In the genomic region with DNA sequence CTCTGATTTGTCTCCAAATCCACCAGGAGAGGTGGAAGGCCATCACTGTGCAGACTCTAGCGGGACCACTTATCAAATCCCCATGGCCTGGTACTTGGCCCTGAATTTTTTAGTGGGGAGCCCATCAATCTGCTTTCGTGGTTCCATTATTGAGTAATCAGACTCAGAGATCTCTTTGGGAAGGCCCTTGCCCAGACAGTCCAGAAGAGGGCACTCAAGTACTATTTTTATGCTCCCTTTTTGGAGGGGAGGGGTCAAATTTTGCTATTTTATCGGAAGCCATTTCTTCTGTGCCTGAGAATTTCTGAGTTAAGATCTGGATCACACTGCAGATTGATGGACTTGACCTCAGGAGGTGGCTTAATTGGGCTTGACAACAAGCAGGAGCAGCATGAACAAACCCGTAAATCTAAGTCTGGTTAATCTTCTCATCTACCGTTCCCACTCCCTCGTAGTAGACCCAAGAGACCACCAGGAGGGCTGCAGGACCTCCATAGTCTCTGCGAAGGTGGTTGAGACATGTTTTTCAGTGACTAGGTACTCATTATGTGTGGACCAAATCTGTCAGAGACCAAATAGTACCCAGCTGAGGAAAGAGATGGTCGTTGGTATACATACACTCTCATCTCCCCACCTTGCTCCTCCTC, we compare ENCODE assay signal across 13 cellular contexts. TPM values are rescaled to one million over a fixed set of nuclear protein-coding genes. Genes with fewer than 3 reads are reported as not detected.
DNase-seq lines count a peak whose midpoint lies in the region; ATAC-seq, FAIRE-seq and TF ChIP-seq lines count a peak whose summit lies in the region.
"Not testable (repeated sequence)": the region's sequence is repeated elsewhere in the genome, so short reads cannot be mapped to it uniquely, and the experiment has no call there.
"Had no signal": no experiment of that assay in that cellular context is flagged by ENCODE, and none has a peak within 500 bp of the region (broad histone marks: within the 10 kb centered on the region; RNA-seq: fewer than 3 reads in every experiment).

No MANE protein-coding gene starts in this region.

- not testable (repeated sequence) for TF ChIP-seq POLR2A in GM12891 (IDR thresholded peaks at IDR 0.05; ENCODE audit: low read depth, low read length); IMR-90 (IDR thresholded peaks at IDR 0.05; ENCODE audit: low read depth, low read length); H1 (IDR thresholded peaks at IDR 0.05; ENCODE audit: control extremely low read depth in 1 of 2, low read depth in 2 of 2, low read length in 2 of 2); HepG2 (IDR thresholded peaks at IDR 0.05; ENCODE audit: insufficient read depth in 1 of 2, low read depth in 2 of 2, low read length in 2 of 2)

- not testable (repeated sequence) for H3K9ac ChIP-seq in IMR-90 (ENCODE audit: low read depth, low read length); H1 (replicated peaks in 1 of 4; ENCODE audit: extremely low read depth in 1 of 4, low read depth in 3 of 4, low read length in 3 of 4); HepG2 (ENCODE audit: insufficient read depth, low read depth, low read length)

- not testable (repeated sequence) for H2AFZ ChIP-seq in IMR-90 (replicated peaks; ENCODE audit: low read length, poor library complexity); H1 (ENCODE audit: low read length); HepG2 (ENCODE audit: low read length)

- dilution Hi-C loops in IMR-90 (cut with HindIII; ENCODE audit: low sequenced_read_pairs, unreplicated experiment), result not testable (repeated sequence)

- H2AK5ac ChIP-seq in IMR-90 (ENCODE audit: low read depth, low read length); H1 (ENCODE audit: low read depth, low read length): not testable (repeated sequence)

- H4K20me1 ChIP-seq in IMR-90 (ENCODE audit: insufficient read depth, low read length); H1 (replicated peaks in 1 of 2; ENCODE audit: control insufficient read depth in 1 of 2, insufficient read depth in 2 of 2, low read length in 2 of 2); HepG2 (ENCODE audit: insufficient read depth, low read length): not testable (repeated sequence)

- not testable (repeated sequence) for H3K79me2 ChIP-seq in H1 (ENCODE audit: control insufficient read depth in 1 of 2, insufficient read depth in 2 of 2, low read length in 2 of 2); HepG2 (ENCODE audit: insufficient read depth, low read length)

- not testable (repeated sequence) for TF ChIP-seq RAD21 in IMR-90 (IDR thresholded peaks at IDR 0.05; ENCODE audit: low read length); H1 (IDR thresholded peaks at IDR 0.05 in 1 of 2, conservative IDR thresholded peaks at IDR 0.05 in 1 of 2; ENCODE audit: low read depth in 2 of 2, low read length in 2 of 2); HepG2 (CRISPR knock-in tag; IDR thresholded peaks at IDR 0.05)

- not testable (repeated sequence) for H2BK20ac ChIP-seq in IMR-90 (ENCODE audit: low read depth, low read length); H1 (ENCODE audit: low read length)

- H3K18ac ChIP-seq in IMR-90 (ENCODE audit: low read depth, low read length); H1 (ENCODE audit: extremely low read depth, low read length): not testable (repeated sequence)

- POLR2A ChIA-PET in IMR-90 (lab: Charles Lee; ENCODE audit: unreplicated experiment); WTC11 (lab: Charles Lee); H1 (lab: Charles Lee; ENCODE audit: partially characterized antibody); HepG2 (lab: Yijun Ruan, JAX); naive thymus-derived CD4-positive, alpha-beta T cell (lab: Charles Lee): not testable (repeated sequence)

- H3K27me3 ChIP-seq in IMR-90 (ENCODE audit: control insufficient read depth, insufficient read depth, low read length); H1 (replicated peaks in 1 of 4; ENCODE audit: control insufficient read depth in 3 of 4, extremely low read depth in 1 of 4, insufficient read depth in 3 of 4, low read length in 3 of 4); HepG2 (ENCODE audit: control insufficient read depth in 1 of 2, insufficient read depth in 2 of 2, low read length in 2 of 2); naive thymus-derived CD4-positive, alpha-beta T cell (ENCODE audit: control insufficient read depth in 2 of 2, insufficient read depth in 2 of 2, low read length in 2 of 2); upper lobe of right lung: not testable (repeated sequence)

- not testable (repeated sequence) for TF ChIP-seq CTCF in IMR-90 (conservative IDR thresholded peaks at IDR 0.05; ENCODE audit: low read depth, low read length); WTC11 (IDR thresholded peaks at IDR 0.05); H1 (IDR thresholded peaks at IDR 0.05; ENCODE audit: control extremely low read depth in 1 of 3, insufficient read depth in 1 of 3, low read depth in 1 of 3, low read length in 3 of 3); HepG2 (CRISPR knock-in tag; IDR thresholded peaks at IDR 0.05); upper lobe of right lung (IDR thresholded peaks at IDR 0.05)

- peak; percentile 40; the same call in 1 of the 2 replicates for ATAC-seq in IMR-90 (ENCODE audit: low read depth)
- peak; percentile 35; the same call in 1 of the 2 replicates for ATAC-seq in WTC11
- not testable (repeated sequence) for ATAC-seq in HepG2
- peak; percentile 51 for ATAC-seq in naive thymus-derived CD4-positive, alpha-beta T cell
- ATAC-seq in upper lobe of right lung, result peak; percentile 46

- WGBS in IMR-90 (ENCODE audit: extremely low coverage in 2 of 2, insufficient read length in 1 of 2), 2 experiments, result no CpG with 5 or more reads among the region's 8 CpGs
- no CpG with 5 or more reads among the region's 8 CpGs for WGBS in H1 (ENCODE audit: extremely low coverage in 1 of 2, insufficient coverage in 1 of 2, insufficient read length in 1 of 2, insufficient replicate concordance in 2 of 2, low coverage in 1 of 2, low lambda C conversion rate in 2 of 2, missing lambda C conversion rate in 1 of 2), 2 experiments
- no CpG with 5 or more reads among the region's 8 CpGs for WGBS in HepG2 (ENCODE audit: low lambda C conversion rate)

- not testable (repeated sequence) for H3K4me3 ChIP-seq in IMR-90 (ENCODE audit: insufficient read depth, low read depth, low read length); H1 (ENCODE audit: extremely low read depth in 1 of 4, insufficient read depth in 2 of 4, low read depth in 3 of 4, low read length in 4 of 4); HepG2 (replicated peaks in 1 of 3; ENCODE audit: insufficient read depth in 1 of 3, low read depth in 2 of 3, low read length in 3 of 3); naive thymus-derived CD4-positive, alpha-beta T cell (ENCODE audit: low read length); upper lobe of right lung

- CTCF ChIA-PET in IMR-90 (lab: Yijun Ruan, JAX); WTC11 (lab: Charles Lee); H1 (lab: Charles Lee; ENCODE audit: partially characterized antibody); HepG2 (lab: Yijun Ruan, JAX; ENCODE audit: low intra/inter-chr PET ratio, low total read pairs); naive thymus-derived CD4-positive, alpha-beta T cell (lab: Charles Lee): not testable (repeated sequence)

- not testable (repeated sequence) for H3K9me1 ChIP-seq in IMR-90 (ENCODE audit: insufficient read depth, low read length)

- H3K4me1 ChIP-seq in IMR-90 (ENCODE audit: control insufficient read depth, insufficient read depth, low read length); H1 (replicated peaks in 1 of 4; ENCODE audit: control insufficient read depth in 3 of 4, insufficient read depth in 4 of 4, low read length in 3 of 4); HepG2 (ENCODE audit: insufficient read depth, low read length); naive thymus-derived CD4-positive, alpha-beta T cell (ENCODE audit: control insufficient read depth in 2 of 2, insufficient read depth in 2 of 2, low read length in 2 of 2); upper lobe of right lung: not testable (repeated sequence)

- not testable (repeated sequence) for H3K9me3 ChIP-seq in IMR-90 (ENCODE audit: control insufficient read depth, insufficient read depth, low read length); H1 (ENCODE audit: insufficient read depth in 2 of 2, low read depth in 1 of 2, low read length in 1 of 2); HepG2 (ENCODE audit: low read length); naive thymus-derived CD4-positive, alpha-beta T cell (ENCODE audit: control insufficient read depth in 2 of 3, low read length in 3 of 3); upper lobe of right lung

- not testable (repeated sequence) for H2BK12ac ChIP-seq in H1 (ENCODE audit: low read depth, low read length)

- H3K27me3 Mint-ChIP-seq in WTC11 (ENCODE audit: low read depth), result peaks cover 17% of the 10 kb centered on the region
- H3K27me3 Mint-ChIP-seq in naive thymus-derived CD4-positive, alpha-beta T cell, result not testable (repeated sequence)

- not testable (repeated sequence) for H3K23ac ChIP-seq in IMR-90 (ENCODE audit: low read depth, low read length); H1 (ENCODE audit: insufficient read length)

- H3K9me3 Mint-ChIP-seq in WTC11; naive thymus-derived CD4-positive, alpha-beta T cell: not testable (repeated sequence)

- not testable (repeated sequence) for H4K8ac ChIP-seq in IMR-90 (ENCODE audit: low read depth in 2 of 2, low read length in 2 of 2); H1 (ENCODE audit: extremely low read depth, insufficient read depth, low read length)

- H2BK5ac ChIP-seq in IMR-90 (ENCODE audit: low read depth, low read length, poor library complexity, severe bottlenecking); H1 (ENCODE audit: low read depth, low read length): not testable (repeated sequence)

- H3K56ac ChIP-seq in IMR-90 (ENCODE audit: extremely low read depth, insufficient read depth, low read length); H1 (replicated peaks; ENCODE audit: insufficient read length, low read depth, low read length): not testable (repeated sequence)

- peak; percentile 72 for FAIRE-seq in GM12891 (lab: Jason Lieb, UNC)
- peak; percentile 57 for FAIRE-seq in H1 (lab: Jason Lieb, UNC)
- peak; percentile 64 for FAIRE-seq in HepG2 (lab: Jason Lieb, UNC)

- not testable (repeated sequence) for H3K14ac ChIP-seq in IMR-90 (replicated peaks; ENCODE audit: low read depth, low read length); H1 (ENCODE audit: insufficient read length)

- H2BK120ac ChIP-seq in IMR-90 (ENCODE audit: low read depth, low read length); H1 (replicated peaks; ENCODE audit: low read depth, low read length): not testable (repeated sequence)

- not testable (repeated sequence) for H3K79me1 ChIP-seq in IMR-90 (ENCODE audit: low read depth in 1 of 2, low read length in 2 of 2); H1 (ENCODE audit: low read depth, low read length)

- H3K36me3 ChIP-seq in IMR-90 (ENCODE audit: control insufficient read depth, insufficient read depth, low read length); H1 (ENCODE audit: control insufficient read depth in 2 of 4, insufficient read depth in 4 of 4, low read length in 3 of 4); HepG2 (replicated peaks in 1 of 2; ENCODE audit: control insufficient read depth in 1 of 2, insufficient read depth in 2 of 2, low read length in 2 of 2); naive thymus-derived CD4-positive, alpha-beta T cell (ENCODE audit: control insufficient read depth in 2 of 3, insufficient read depth in 3 of 3, low read length in 3 of 3); upper lobe of right lung: not testable (repeated sequence)

- in situ Hi-C loops in IMR-90 (cut with MboI; ENCODE audit: low sequenced_read_pairs), result loop anchor here (10.0 kb wide), 1 partner anchor 56 kb away; no protein-coding TSS in a partner anchor
- in situ Hi-C loops in HepG2 (cut with HindIII; ENCODE audit: extremely low pct_ligation_motif_present, low pct_unique_long_range_greater_than_20kb), result not testable (repeated sequence)

- H4K5ac ChIP-seq in IMR-90 (ENCODE audit: low read depth, low read length); H1 (ENCODE audit: insufficient read length, low read depth, low read length): not testable (repeated sequence)

- H2AK9ac ChIP-seq in IMR-90 (replicated peaks; ENCODE audit: low read depth, low read length, poor library complexity), result not testable (repeated sequence)

- H4K91ac ChIP-seq in IMR-90 (ENCODE audit: insufficient read depth, low read depth, low read length); H1 (replicated peaks; ENCODE audit: insufficient read length, low read length): not testable (repeated sequence)

- DNase-seq in GM12891 (ENCODE audit: insufficient read length, low spot score); IMR-90; WTC11 (ENCODE audit: low spot score); H1 (ENCODE audit: low read depth in 1 of 2, low spot score in 2 of 2); HepG2 (ENCODE audit: low spot score); naive thymus-derived CD4-positive, alpha-beta T cell; upper lobe of right lung: not testable (repeated sequence)

- H3K27ac Mint-ChIP-seq in WTC11; naive thymus-derived CD4-positive, alpha-beta T cell: not testable (repeated sequence)

- H3K4me2 ChIP-seq in IMR-90 (ENCODE audit: low read depth, low read length); H1 (ENCODE audit: insufficient read depth in 1 of 2, low read depth in 2 of 2, low read length in 2 of 2); HepG2 (ENCODE audit: low read depth, low read length): not testable (repeated sequence)

- not testable (repeated sequence) for H3K23me2 ChIP-seq in H1 (ENCODE audit: low read depth, low read length)

- not testable (repeated sequence) for TF ChIP-seq EP300 in H1 (IDR thresholded peaks at IDR 0.05; ENCODE audit: borderline replicate concordance in 1 of 2, low read depth in 2 of 2, low read length in 2 of 2); HepG2 (IDR thresholded peaks at IDR 0.05; ENCODE audit: low read depth in 2 of 2, low read length in 2 of 2); HepG2 (CRISPR knock-in tag; IDR thresholded peaks at IDR 0.05; ENCODE audit: borderline replicate concordance)

- intact Hi-C loops in IMR-90 (cut with micrococcal nuclease), result loop anchor here (10.0 kb wide), 1 partner anchor 176 kb away; no protein-coding TSS in a partner anchor
- intact Hi-C loops in HepG2 (cut with micrococcal nuclease; ENCODE audit: unreplicated experiment); naive thymus-derived CD4-positive, alpha-beta T cell (cut with micrococcal nuclease); upper lobe of right lung (cut with DNase I): not testable (repeated sequence)

- BruUV-seq in IMR-90 (replicated peaks; lab: Mats Ljungman, UMichigan); HepG2 (replicated peaks; lab: Mats Ljungman, UMichigan): not testable (repeated sequence)

- not testable (repeated sequence) for H2BK15ac ChIP-seq in IMR-90 (ENCODE audit: low read depth, low read length); H1 (ENCODE audit: low read length)

- H3K4me3 Mint-ChIP-seq in WTC11; naive thymus-derived CD4-positive, alpha-beta T cell: not testable (repeated sequence)

- H3K4ac ChIP-seq in IMR-90 (ENCODE audit: low read depth, low read length); H1 (replicated peaks; ENCODE audit: insufficient read length, low read depth, low read length): not testable (repeated sequence)

- peaks cover 32% of the 10 kb centered on the region for H3K4me1 Mint-ChIP-seq in WTC11
- H3K4me1 Mint-ChIP-seq in naive thymus-derived CD4-positive, alpha-beta T cell, result not testable (repeated sequence)

- not testable (repeated sequence) for H3K36me3 Mint-ChIP-seq in WTC11; naive thymus-derived CD4-positive, alpha-beta T cell

- H3K27ac ChIP-seq in IMR-90 (ENCODE audit: insufficient read depth, low read length); H1 (ENCODE audit: low read depth, low read length); HepG2 (ENCODE audit: extremely low read length, insufficient read depth, low read length); naive thymus-derived CD4-positive, alpha-beta T cell (ENCODE audit: low read depth, low read length); upper lobe of right lung: not testable (repeated sequence)

RNA-seq across cellular contexts. Expression of a gene that starts 38.3 kb away (rescaled TPM):
- not detected for polyA plus RNA-seq in GM12891 (2012; ENCODE audit: low read depth, missing spikeins)
- total RNA-seq in IMR-90 (2012; rRNA removed), result not detected in 2 replicates
- not detected in 2 replicates for polyA plus RNA-seq in IMR-90 (2012; rRNA removed)
- polyA plus RNA-seq in IMR-90 (2012; cell fraction: cytosol; rRNA removed), result not detected in 2 replicates
- polyA plus RNA-seq in IMR-90 (2012; cell fraction: nucleus; rRNA removed; ENCODE audit: low replicate concordance), result not detected in 2 replicates
- 0.23 TPM in 1 of 3 replicates, not detected in the others for total RNA-seq in WTC11 (2021)
- total RNA-seq in H1 (2021; fragmentation: NEBNext Ultra II Directional; extraction: Animal tissue kit (Norgen Biotek cat#: 25700)), result not detected in 2 replicates
- not detected in 2 replicates for polyA plus RNA-seq in H1 (2011; rRNA removed)
- polyA plus RNA-seq in H1 (2011; cell fraction: cytosol; rRNA removed), result not detected
- not detected for polyA plus RNA-seq in H1 (2011; cell fraction: nucleus; rRNA removed)
- not detected in 4 replicates for polyA plus RNA-seq in H1 (2012, experiment 1 of 2)
- not detected for polyA plus RNA-seq in H1 (2012, experiment 2 of 2)
- polyA plus RNA-seq in H1 (2013, experiment 1 of 2), result not detected
- not detected for polyA plus RNA-seq in H1 (2013, experiment 2 of 2)
- not detected in 2 replicates for polyA minus RNA-seq in H1 (2011; rRNA and poly(A)+ RNA removed)
- polyA minus RNA-seq in H1 (2011; cell fraction: cytosol; rRNA and poly(A)+ RNA removed), result 0.37 TPM
- polyA minus RNA-seq in H1 (2011; cell fraction: nucleus; rRNA and poly(A)+ RNA removed), result not detected
- not detected in 2 replicates for total RNA-seq in HepG2 (2016; rRNA removed; fragmentation: Illumina TruSeq; extraction: Trizol)
- total RNA-seq in HepG2 (2016; cell fraction: cytosol; rRNA removed; fragmentation: Illumina TruSeq; extraction: Trizol; ENCODE audit: low read depth), result not detected in 2 replicates
- total RNA-seq in HepG2 (2016; cell fraction: insoluble cytoplasmic fraction; rRNA removed; fragmentation: Illumina TruSeq; extraction: Trizol), result not detected in 2 replicates
- total RNA-seq in HepG2 (2016; cell fraction: membrane; rRNA removed; fragmentation: Illumina TruSeq; extraction: Trizol), result not detected in 2 replicates
- not detected in 2 replicates for total RNA-seq in HepG2 (2016; cell fraction: nucleus; rRNA removed; fragmentation: Illumina TruSeq; extraction: Trizol)
- polyA plus RNA-seq in HepG2 (2011; rRNA removed), result not detected in 2 replicates
- polyA plus RNA-seq in HepG2 (2011; cell fraction: cytosol; rRNA removed), result not detected in 2 replicates
- not detected in 2 replicates for polyA plus RNA-seq in HepG2 (2011; cell fraction: nucleus; rRNA removed)
- not detected in 2 replicates for polyA plus RNA-seq in HepG2 (2012)
- polyA plus RNA-seq in HepG2 (2016; cell fraction: cytosol; fragmentation: Illumina TruSeq; extraction: Trizol; ENCODE audit: low read depth), result not detected in 2 replicates
- polyA plus RNA-seq in HepG2 (2016; cell fraction: insoluble cytoplasmic fraction; fragmentation: Illumina TruSeq; extraction: Trizol; ENCODE audit: low read depth), result not detected in 2 replicates
- not detected in 2 replicates for polyA plus RNA-seq in HepG2 (2016; cell fraction: membrane; fragmentation: Illumina TruSeq; extraction: Trizol; ENCODE audit: low read depth)
- not detected in 2 replicates for polyA plus RNA-seq in HepG2 (2016; cell fraction: nucleus; fragmentation: Illumina TruSeq; extraction: Trizol; ENCODE audit: insufficient read depth, low read depth)
- polyA minus RNA-seq in HepG2 (2011; rRNA and poly(A)+ RNA removed; ENCODE audit: low replicate concordance), result 0.50 TPM in 1 of 2 replicates, not detected in the other
- not detected in 2 replicates for polyA minus RNA-seq in HepG2 (2011; cell fraction: cytosol; rRNA and poly(A)+ RNA removed)
- not detected in 2 replicates for polyA minus RNA-seq in HepG2 (2011; cell fraction: nucleus; rRNA and poly(A)+ RNA removed)
- not detected for total RNA-seq in naive thymus-derived CD4-positive, alpha-beta T cell
- polyA plus RNA-seq in naive thymus-derived CD4-positive, alpha-beta T cell, result under 1 TPM in 1 of 2 donors, not detected in 1; 0.08 TPM
- not detected for total RNA-seq in upper lobe of right lung
- total RNA-seq: A673; CD8-positive, alpha-beta T cell; GM23248; H7; HT-29 had no signal
- polyA plus RNA-seq: BJ, GM23248 had no signal
